8 cellular contexts compared by ENCODE assay signal in the genomic region with DNA sequence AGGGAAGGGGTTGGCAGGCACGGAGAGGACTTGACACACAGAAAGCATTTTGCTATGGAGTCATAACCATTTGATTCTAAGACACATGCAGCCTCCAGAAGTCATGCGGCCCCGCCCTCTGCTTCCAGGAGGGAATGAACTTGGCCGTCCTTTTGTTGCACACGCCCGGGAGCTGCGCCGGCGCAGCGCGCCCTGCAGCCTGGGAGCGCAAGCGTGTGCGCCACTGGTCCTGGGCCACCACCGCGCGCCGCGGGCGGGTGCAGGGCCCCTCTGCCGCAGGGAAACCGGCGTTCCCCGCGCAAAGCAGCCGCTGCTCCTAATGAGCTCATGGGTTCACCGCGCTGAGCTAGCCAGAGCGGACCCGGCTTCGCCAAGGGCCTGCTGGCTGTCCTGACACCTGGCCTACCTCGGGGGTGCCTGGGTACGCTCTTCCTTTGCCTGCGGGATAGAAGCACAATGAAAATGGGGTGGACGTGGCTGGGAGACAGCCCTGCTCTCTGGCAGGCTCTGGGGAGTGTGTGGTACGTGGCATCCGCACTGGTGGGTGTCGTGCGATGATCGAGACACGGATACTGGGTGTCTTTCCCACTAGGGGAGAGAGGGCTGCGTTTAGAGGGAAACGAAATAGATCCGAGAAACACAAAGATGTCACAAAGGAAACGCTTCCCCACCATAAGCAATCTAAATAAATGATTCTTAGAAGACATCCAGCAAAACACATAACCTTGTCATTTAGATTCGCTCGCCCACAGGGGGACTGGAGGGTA. TPM values are rescaled to one million over a fixed set of nuclear protein-coding genes. Genes with fewer than 3 reads are reported as not detected.
DNase-seq lines count a peak whose midpoint lies in the region; ATAC-seq and TF ChIP-seq lines count a peak whose summit lies in the region.

No MANE protein-coding gene starts in this region.

- TF ChIP-seq EP300 in SK-N-SH (IDR thresholded peaks at IDR 0.05; ENCODE audit: borderline replicate concordance in 1 of 2, low read depth in 1 of 2, low read length in 1 of 2), result peak in 1 of 2 experiments; percentile 12; a peak in 1 of 4 replicates

- CTCF ChIA-PET in SK-N-SH (lab: Yijun Ruan, JAX), result interaction anchor here (0.7 to 5.1 kb wide), 31 partner anchors 9 to 210 kb away, joined by 3 to 44 read pairs (median 4); no protein-coding TSS in a partner anchor

- no peaks in the 10 kb centered on the region for H3K36me3 ChIP-seq in DOHH2 (ENCODE audit: control insufficient read depth, low read length)
- H3K36me3 ChIP-seq in SK-N-SH (replicated peaks in 1 of 2; ENCODE audit: control insufficient read depth in 1 of 2, insufficient read depth in 2 of 2, low read length in 1 of 2), result no peaks in the 10 kb centered on the region
- H3K36me3 ChIP-seq in breast epithelium, result no peaks in the 10 kb centered on the region
- no peaks in the 10 kb centered on the region for H3K36me3 ChIP-seq in iPS-15b (ENCODE audit: control insufficient read depth, insufficient read depth, low read length)
- no peaks in the 10 kb centered on the region for H3K36me3 ChIP-seq in rectal smooth muscle tissue (ENCODE audit: control insufficient read depth, insufficient read depth, low read length)

- no peaks in the 10 kb centered on the region for H3K9me2 ChIP-seq in DOHH2 (replicated peaks; ENCODE audit: control insufficient read depth, low read length)
- no peaks in the 10 kb centered on the region for H3K9me2 ChIP-seq in SK-N-SH

- H3K4me3 ChIP-seq in DOHH2 (ENCODE audit: low read length) (peak overlapping the region; percentile 73), SK-N-SH (ENCODE audit: low read depth in 2 of 2, low read length in 1 of 2) (peak overlapping the region; percentile 79 to 84), breast epithelium (peak overlapping the region; percentile 59 to 75 (median 74)), iPS-15b (ENCODE audit: low read depth, low read length) (peak overlapping the region; percentile 75), rectal smooth muscle tissue (ENCODE audit: low read length) (peak overlapping the region; percentile 85)
- H3K4me3 ChIP-seq in Jurkat, Clone E6-1 (ENCODE audit: low read length), result peak overlapping the region; percentile 82

- peak overlapping the region; percentile 90 for H2AFZ ChIP-seq in SK-N-SH (ENCODE audit: low read depth)

- H3K27me3 ChIP-seq in DOHH2 (ENCODE audit: control insufficient read depth, low read length), result peaks cover 38% of the 10 kb centered on the region
- no peaks in the 10 kb centered on the region for H3K27me3 ChIP-seq in SK-N-SH (ENCODE audit: insufficient read depth)
- H3K27me3 ChIP-seq in breast epithelium, result no peaks in the 10 kb centered on the region
- peaks cover 35% of the 10 kb centered on the region for H3K27me3 ChIP-seq in iPS-15b (ENCODE audit: control insufficient read depth, insufficient read depth, low read length)
- no peaks in the 10 kb centered on the region for H3K27me3 ChIP-seq in rectal smooth muscle tissue (ENCODE audit: control insufficient read depth, insufficient read depth, low read length)

- POLR2A ChIA-PET in SK-N-SH (lab: Yijun Ruan, JAX), result interaction anchor here (1.0 kb wide), 1 partner anchor 53 kb away, joined by 3 read pairs; no protein-coding TSS in a partner anchor

- H3K27ac ChIP-seq in DOHH2 (ENCODE audit: low read depth, low read length), result no peak overlapping the region
- H3K27ac ChIP-seq in SK-N-SH (ENCODE audit: low read depth in 2 of 2, low read length in 1 of 2), result peak overlapping the region; percentile 39 to 62; a peak in 3 of 4 replicates
- H3K27ac ChIP-seq in breast epithelium, result peak overlapping the region; percentile 70 to 83
- H3K27ac ChIP-seq in rectal smooth muscle tissue (ENCODE audit: low read depth, low read length), result peak overlapping the region; percentile 91

- H3K4me1 ChIP-seq in DOHH2 (ENCODE audit: control insufficient read depth, low read length), result peaks cover 16% of the 10 kb centered on the region
- peaks cover 0 to 10% of the 10 kb centered on the region in 2 experiments; a peak in 1 of 4 replicates for H3K4me1 ChIP-seq in SK-N-SH (ENCODE audit: control insufficient read depth in 1 of 2, insufficient read depth in 2 of 2, low read depth in 1 of 2, low read length in 1 of 2)
- no peaks in the 10 kb centered on the region for H3K4me1 ChIP-seq in breast epithelium
- H3K4me1 ChIP-seq in iPS-15b (ENCODE audit: control insufficient read depth, insufficient read depth, low read length), result no peaks in the 10 kb centered on the region
- peaks cover 18% of the 10 kb centered on the region for H3K4me1 ChIP-seq in rectal smooth muscle tissue (ENCODE audit: control insufficient read depth, insufficient read depth, low read length)

- TF ChIP-seq POLR2A in breast epithelium (IDR thresholded peaks at IDR 0.05), result no peak

- H3F3A ChIP-seq in DOHH2 (ENCODE audit: control insufficient read depth, insufficient read depth) (no peaks in the 10 kb centered on the region), SK-N-SH (replicated peaks; ENCODE audit: insufficient read depth) (peaks cover 4% of the 10 kb centered on the region)

- WGBS in SK-N-SH (ENCODE audit: low lambda C conversion rate), result 2% methylated on average over 23 of the region's 47 CpGs

- DNase-seq in Jurkat, Clone E6-1 (ENCODE audit: low read depth, low spot score), result peak; percentile 32
- DNase-seq in SK-N-SH, result peak; percentile 87
- DNase-seq in breast epithelium (ENCODE audit: low spot score in 2 of 2), result peak; percentile 69 to 74
- no peak for DNase-seq in effector CD4-positive, alpha-beta T cell

- intact Hi-C loops in breast epithelium (cut with DNase I; ENCODE audit: low total_unique reads), result loop anchor here (5.0 kb wide), 1 partner anchor 466 kb away; no protein-coding TSS in a partner anchor

- TF ChIP-seq CTCF in DOHH2 (IDR thresholded peaks at IDR 0.05; ENCODE audit: low read depth, low read length, poor library complexity, severe bottlenecking), result no peak
- TF ChIP-seq CTCF in SK-N-SH (IDR thresholded peaks at IDR 0.05), result no peak
- TF ChIP-seq CTCF in breast epithelium (IDR thresholded peaks at IDR 0.05), result no peak

- no peaks in the 10 kb centered on the region for H3K9me3 ChIP-seq in DOHH2 (ENCODE audit: control insufficient read depth, insufficient read depth, low read length)
- no peaks in the 10 kb centered on the region for H3K9me3 ChIP-seq in SK-N-SH
- no peaks in the 10 kb centered on the region for H3K9me3 ChIP-seq in breast epithelium
- no peaks in the 10 kb centered on the region for H3K9me3 ChIP-seq in iPS-15b (ENCODE audit: control insufficient read depth, insufficient read depth, low read length)

- H3K9ac ChIP-seq in SK-N-SH, result peak overlapping the region; percentile 33; the same call in 1 of the 2 replicates
- peak overlapping the region; percentile 60 for H3K9ac ChIP-seq in iPS-15b (ENCODE audit: low read depth, low read length)
- H3K9ac ChIP-seq in rectal smooth muscle tissue (ENCODE audit: low read length), result peak overlapping the region; percentile 72

- peak overlapping the region; percentile 82 for H3K4me2 ChIP-seq in DOHH2 (ENCODE audit: low read length)
- H3K4me2 ChIP-seq in SK-N-SH, result peak overlapping the region; percentile 99

- no peak for ATAC-seq in GM21528 (IDR thresholded peaks at IDR 0.05; ENCODE audit: low FRiP score, unreplicated experiment)

- H3K79me2 ChIP-seq in DOHH2 (ENCODE audit: control insufficient read depth, low read length), result no peaks in the 10 kb centered on the region
- H3K79me2 ChIP-seq in SK-N-SH (ENCODE audit: insufficient read depth), result no peaks in the 10 kb centered on the region

- no peak for TF ChIP-seq RAD21 in SK-N-SH (IDR thresholded peaks at IDR 0.05; ENCODE audit: low read length)

- H4K20me1 ChIP-seq in DOHH2 (ENCODE audit: control insufficient read depth, insufficient read depth, low read depth, low read length) (no peaks in the 10 kb centered on the region), SK-N-SH (ENCODE audit: insufficient read depth) (no peaks in the 10 kb centered on the region)

TF ChIP-seq in SK-N-SH, 30 proteins besides CTCF, POLR2A, EP300 and RAD21 (continues in another document):
- TF ChIP-seq RFX5 (IDR thresholded peaks at IDR 0.05; ENCODE audit: low read length) (no peak), REST (IDR thresholded peaks at IDR 0.05; ENCODE audit: low read depth, low read length) (no peak)
- TF ChIP-seq, protein P1, sequence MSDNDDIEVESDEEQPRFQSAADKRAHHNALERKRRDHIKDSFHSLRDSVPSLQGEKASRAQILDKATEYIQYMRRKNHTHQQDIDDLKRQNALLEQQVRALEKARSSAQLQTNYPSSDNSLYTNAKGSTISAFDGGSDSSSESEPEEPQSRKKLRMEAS (IDR thresholded peaks at IDR 0.05; ENCODE audit: low read depth), result peak; percentile 81

RNA-seq across cellular contexts. Expression of gene MICAL3, which starts 0.7 kb away (rescaled TPM):
- 18.3 TPM for polyA plus RNA-seq in Jurkat, Clone E6-1 (2012; ENCODE audit: insufficient read depth, insufficient read length)
- 50.9 and 83.1 TPM in 2 replicates for polyA plus RNA-seq in SK-N-SH (2012; rRNA removed)
- 35.5 and 39.3 TPM in 2 replicates for polyA plus RNA-seq in SK-N-SH (2012; cell fraction: cytosol; rRNA removed)
- polyA plus RNA-seq in SK-N-SH (2012; cell fraction: nucleus; rRNA removed), result 293 and 319 TPM in 2 replicates
- 10 to 100 TPM; 19.5 to 42.3 (median 34.8) TPM for total RNA-seq in breast epithelium

RNA-seq across cellular contexts. Expression of gene PEX26, which starts 54.1 kb away (rescaled TPM):
- 19.0 TPM for polyA plus RNA-seq in Jurkat, Clone E6-1 (2012; ENCODE audit: insufficient read depth, insufficient read length)
- polyA plus RNA-seq in SK-N-SH (2012; rRNA removed), result 13.0 and 17.5 TPM in 2 replicates
- polyA plus RNA-seq in SK-N-SH (2012; cell fraction: cytosol; rRNA removed), result 7.8 and 12.2 TPM in 2 replicates
- polyA plus RNA-seq in SK-N-SH (2012; cell fraction: nucleus; rRNA removed), result 15.3 and 16.2 TPM in 2 replicates
- total RNA-seq in breast epithelium, result 10 to 100 TPM; 18.7 to 22.2 (median 19.2) TPM
